ENCODE assay signal across 22 cellular contexts in the genomic region with DNA sequence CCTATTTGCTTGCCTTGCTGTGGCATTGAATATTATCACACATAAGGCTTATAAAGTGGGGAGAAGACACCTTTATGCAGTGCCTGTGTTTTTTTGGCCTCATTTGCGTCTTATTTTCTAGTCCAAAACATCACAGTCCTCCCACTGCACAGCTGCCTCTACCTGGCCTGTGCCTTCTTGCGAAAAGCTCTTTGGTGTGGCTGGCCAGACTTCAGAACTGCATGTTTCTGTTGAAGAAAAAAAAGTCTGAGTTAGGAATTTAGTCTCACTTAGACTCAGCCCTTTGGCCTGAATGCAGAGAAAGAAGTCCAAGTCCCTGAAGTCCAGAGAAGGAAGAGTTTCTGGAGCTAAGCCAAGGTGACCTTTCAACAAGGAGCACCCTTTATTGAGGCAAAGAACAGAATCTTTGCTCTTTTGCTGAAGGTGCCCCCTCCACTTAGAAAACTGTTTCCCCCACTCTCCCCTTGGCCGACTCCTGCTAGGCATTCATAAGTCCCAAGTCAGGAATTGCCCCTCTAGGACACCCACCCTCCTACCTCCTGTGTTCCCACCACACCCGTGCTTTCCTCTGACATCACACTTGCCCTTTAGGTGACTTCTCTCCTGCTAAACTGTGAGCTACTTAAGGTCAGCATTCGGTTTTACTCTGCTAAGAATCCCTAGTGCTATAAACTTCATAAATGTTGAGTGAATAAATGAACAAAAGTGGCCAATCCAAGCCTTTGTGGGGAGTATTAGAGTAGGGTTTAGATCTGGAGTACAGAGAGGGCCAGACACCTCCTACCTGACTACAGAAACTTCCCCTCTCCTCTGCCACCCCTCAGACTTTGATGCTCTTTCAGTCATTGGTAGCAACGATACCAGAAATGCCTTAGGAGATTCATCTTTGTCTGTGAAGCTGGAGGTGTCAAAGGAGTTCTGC.
DNase-seq lines count a peak whose midpoint lies in the region; ATAC-seq and TF ChIP-seq lines count a peak whose summit lies in the region.
"Had no signal": no experiment of that assay in that cellular context is flagged by ENCODE, and none has a peak within 500 bp of the region (broad histone marks: within the 10 kb centered on the region; RNA-seq: fewer than 3 reads in every experiment).

No MANE protein-coding gene starts in this region.

- no peak overlapping the region for H3K27ac Mint-ChIP-seq in WTC11
- H3K27ac Mint-ChIP-seq: type B pancreatic cell had no signal

- H3K27me3 Mint-ChIP-seq in WTC11 (ENCODE audit: low read depth) = peaks cover 7% of the 10 kb centered on the region
- H3K27me3 Mint-ChIP-seq: type B pancreatic cell had no signal

- ATAC-seq in heart right ventricle (peak in 7 of 8 donors; percentile 30 to 87 (median 71)), Right ventricle myocardium superior (ENCODE audit: poor library complexity) (no peak), left ventricle myocardium superior (peak; percentile 11), WTC11 (no peak), GM21360 (IDR thresholded peaks at IDR 0.05; ENCODE audit: unreplicated experiment) (no peak), HG03097 (IDR thresholded peaks at IDR 0.05; ENCODE audit: low FRiP score, unreplicated experiment) (no peak)

- 43 to 52% methylated on average over 6 of the region's 6 CpGs for WGBS in heart right ventricle, 2 donors
- 46% methylated on average over 6 of the region's 6 CpGs for WGBS in prostate gland
- WGBS in urinary bladder = 66% methylated on average over 6 of the region's 6 CpGs

- H3K36me3 Mint-ChIP-seq in WTC11 = peaks cover 13% of the 10 kb centered on the region
- H3K36me3 Mint-ChIP-seq: type B pancreatic cell had no signal

- H3K4me1 Mint-ChIP-seq in WTC11 = peaks cover 14% of the 10 kb centered on the region

- H3K27ac ChIP-seq in heart right ventricle (peak overlapping the region; percentile 38 to 80 (median 72)), prostate gland (peak overlapping the region in 1 of 2 donors; percentile 45), urinary bladder (ENCODE audit: low read depth) (peak overlapping the region; percentile 46)

- H3K36me3 ChIP-seq in heart right ventricle = no peaks in the 10 kb centered on the region
- no peaks in the 10 kb centered on the region for H3K36me3 ChIP-seq in prostate gland
- no peaks in the 10 kb centered on the region for H3K36me3 ChIP-seq in urinary bladder (ENCODE audit: insufficient read depth)
- H3K36me3 ChIP-seq: BE2C, sigmoid colon had no signal

- DNase-seq in heart right ventricle (peak in 1 of 2 donors; percentile 40), Right ventricle myocardium superior (no peak), left ventricle myocardium superior (no peak), prostate gland (ENCODE audit: low spot score) (peak; percentile 14), WTC11 (ENCODE audit: low spot score) (no peak)
- DNase-seq: activated CD4-positive, alpha-beta T cell treated with anti-CD3 and anti-CD28 coated beads for 1 hour; activated naive CD4-positive, alpha-beta T cell treated with Interleukin-2 at 50 U/mL for 16 hours; activated T-cell treated with anti-CD3 and anti-CD28 coated beads, Interleukin-2, amount 50 U/mL, for 48 hours; BE2C; central memory CD4-positive, alpha-beta T cell; COR-L47; Karpas-422; NCI-H1092; NCI-H187 treated with DMSO at 0.1 percent for 48 hours; NCI-H226; NCI-H82; SHP77 treated with DMSO at 0.1 percent for 48 hours; sigmoid colon had no signal

- TF ChIP-seq POLR2A in prostate gland (IDR thresholded peaks at IDR 0.05) = no peak

- no peak overlapping the region for H3K4me3 ChIP-seq in heart right ventricle
- H3K4me3 ChIP-seq in prostate gland = no peak overlapping the region
- no peak overlapping the region for H3K4me3 ChIP-seq in urinary bladder (ENCODE audit: low read depth, low read length)
- H3K4me3 ChIP-seq: sigmoid colon had no signal

- H3K4me1 ChIP-seq in heart right ventricle = peaks cover 14 to 69% (median 40%) of the 10 kb centered on the region in 9 donors
- no peaks in the 10 kb centered on the region for H3K4me1 ChIP-seq in prostate gland (replicated peaks)
- no peaks in the 10 kb centered on the region for H3K4me1 ChIP-seq in urinary bladder (ENCODE audit: insufficient read depth)
- H3K4me1 ChIP-seq: BE2C had no signal

- no peak for TF ChIP-seq CTCF in heart right ventricle (IDR thresholded peaks at IDR 0.05)
- no peak for TF ChIP-seq CTCF in prostate gland (IDR thresholded peaks at IDR 0.05)
- TF ChIP-seq CTCF in WTC11 (IDR thresholded peaks at IDR 0.05) = no peak

- H3K9me3 ChIP-seq in heart right ventricle = peaks cover 0 to 11% (median 0%) of the 10 kb centered on the region in 11 donors
- H3K9me3 ChIP-seq in prostate gland = no peaks in the 10 kb centered on the region
- H3K9me3 ChIP-seq: BE2C had no signal

- H3K4me3 Mint-ChIP-seq in WTC11 = no peak overlapping the region
- H3K4me3 Mint-ChIP-seq: type B pancreatic cell had no signal

- intact Hi-C loops in heart right ventricle (cut with DNase I) (loop anchor here in 5 of 10 donors (5.0 to 10.0 kb wide), 6 partner anchors 49 to 331 kb away; no protein-coding TSS in a partner anchor), Right ventricle myocardium superior (cut with DNase I) (loop anchor here (10.0 kb wide), 1 partner anchor 202 kb away; no protein-coding TSS in a partner anchor), left ventricle myocardium superior (cut with micrococcal nuclease) (no loop called here), prostate gland (cut with DNase I) (no loop called here)

- CTCF ChIA-PET in WTC11 (lab: Charles Lee) = interaction anchor here (0.7 kb wide), 1 partner anchor 11 kb away, joined by 4 read pairs; no protein-coding TSS in a partner anchor

- POLR2A ChIA-PET in WTC11 (lab: Charles Lee) = interaction anchor here (1.2 kb wide), 1 partner anchor 331 kb away, joined by 3 read pairs; no protein-coding TSS in a partner anchor

- H3K9me3 Mint-ChIP-seq in WTC11 = peaks cover 26% of the 10 kb centered on the region
- H3K9me3 Mint-ChIP-seq: type B pancreatic cell had no signal

- H3K27me3 ChIP-seq in heart right ventricle = no peaks in the 10 kb centered on the region
- H3K27me3 ChIP-seq in prostate gland (replicated peaks; ENCODE audit: insufficient read depth) = no peaks in the 10 kb centered on the region
- H3K27me3 ChIP-seq: BE2C, sigmoid colon had no signal

TF ChIP-seq in WTC11, 78 proteins besides CTCF, POLR2A, EP300 and RAD21:
- TF ChIP-seq, protein P1, sequence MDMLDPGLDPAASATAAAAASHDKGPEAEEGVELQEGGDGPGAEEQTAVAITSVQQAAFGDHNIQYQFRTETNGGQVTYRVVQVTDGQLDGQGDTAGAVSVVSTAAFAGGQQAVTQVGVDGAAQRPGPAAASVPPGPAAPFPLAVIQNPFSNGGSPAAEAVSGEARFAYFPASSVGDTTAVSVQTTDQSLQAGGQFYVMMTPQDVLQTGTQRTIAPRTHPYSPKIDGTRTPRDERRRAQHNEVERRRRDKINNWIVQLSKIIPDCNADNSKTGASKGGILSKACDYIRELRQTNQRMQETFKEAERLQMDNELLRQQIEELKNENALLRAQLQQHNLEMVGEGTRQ (CRISPR knock-in tag; IDR thresholded peaks at IDR 0.05) = no peak
- no peak for TF ChIP-seq TP53 (CRISPR knock-in tag; IDR thresholded peaks at IDR 0.05)

Comparison
In these comparisons a context has a peak if more than half of its experiments do, and no peak if none do; other contexts are left out.
1. ATAC-seq: peak in heart right ventricle (7 of 8) and left ventricle myocardium superior (single experiment); none in Right ventricle myocardium superior (single experiment), WTC11 (single experiment), GM21360 (single experiment) and HG03097 (single experiment).